In the genomic region with DNA sequence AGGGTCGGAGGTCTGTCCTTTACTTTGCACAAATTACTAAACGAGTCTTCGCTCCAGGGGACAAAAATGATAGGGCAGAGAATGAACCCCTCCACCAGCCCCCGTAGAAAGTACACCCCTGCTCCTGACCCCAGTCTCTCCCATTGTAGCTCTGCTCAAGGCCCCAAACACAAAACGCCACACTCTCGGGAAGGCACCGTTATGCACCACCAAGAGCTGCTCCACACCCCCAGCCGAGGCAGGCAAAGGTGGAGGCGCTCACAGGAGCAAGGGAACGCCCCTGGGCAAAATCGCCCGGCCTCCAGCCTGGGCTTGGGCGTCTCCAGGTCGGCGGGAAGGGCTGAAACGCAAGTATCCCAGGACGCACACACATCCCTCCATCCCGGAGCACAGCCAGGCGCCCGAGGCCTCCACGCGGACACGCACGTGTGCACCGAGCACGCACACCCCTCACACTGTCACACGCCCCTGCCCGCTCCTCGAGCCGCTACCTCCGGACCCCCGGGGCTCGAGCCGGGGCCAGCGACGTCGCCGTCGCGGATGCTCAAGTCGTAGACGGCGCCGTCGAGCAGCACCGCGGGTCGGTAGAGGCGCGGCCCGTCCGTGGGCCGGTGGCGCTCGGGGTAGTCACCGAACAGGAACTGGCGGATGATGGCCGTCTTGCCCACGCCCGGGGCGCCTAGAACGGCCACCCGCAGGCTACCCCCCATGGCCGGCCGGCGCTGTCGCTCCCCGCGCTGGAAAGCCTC, we compare ENCODE assay signal across 9 cellular contexts. TPM values are rescaled to one million over a fixed set of nuclear protein-coding genes. Genes with fewer than 3 reads are reported as not detected.
DNase-seq lines count a peak whose midpoint lies in the region; ATAC-seq and TF ChIP-seq lines count a peak whose summit lies in the region.
"Had no signal": no experiment of that assay in that cellular context is flagged by ENCODE, and none has a peak within 500 bp of the region (broad histone marks: within the 10 kb centered on the region; RNA-seq: fewer than 3 reads in every experiment).

No MANE protein-coding gene starts in this region.

- H3K4me3 ChIP-seq in CD4-positive, alpha-beta memory T cell (ENCODE audit: low read length in 2 of 2) = no peak overlapping the region
- H3K4me3 ChIP-seq in HUES48 (ENCODE audit: low read depth, low read length) = peak overlapping the region; percentile 37; the same call in 1 of the 2 replicates

- peaks cover 10 to 37% (median 15%) of the 10 kb centered on the region in 4 donors for H3K4me1 Mint-ChIP-seq in CD4-positive, alpha-beta memory T cell
- H3K4me1 Mint-ChIP-seq in neural crest cell = peaks cover 17% of the 10 kb centered on the region

- POLR2A ChIA-PET in CD4-positive, alpha-beta memory T cell (lab: Charles Lee; ENCODE audit: partially characterized antibody) = no interaction called here

- H3K27ac ChIP-seq in CD4-positive, alpha-beta memory T cell (ENCODE audit: low read depth, low read length) = no peak overlapping the region
- H3K27ac ChIP-seq in HUES48 (ENCODE audit: low read depth, low read length) (no peak overlapping the region), cingulate gyrus (ENCODE audit: low read depth, low read length) (peak overlapping the region; percentile 29)

- no peaks in the 10 kb centered on the region for H3K36me3 Mint-ChIP-seq in CD4-positive, alpha-beta memory T cell
- no peaks in the 10 kb centered on the region for H3K36me3 Mint-ChIP-seq in neural crest cell (ENCODE audit: low read depth)

- H3K27ac Mint-ChIP-seq in CD4-positive, alpha-beta memory T cell = peak overlapping the region in 2 of 7 donors; percentile 3 to 71
- no peak overlapping the region for H3K27ac Mint-ChIP-seq in neural crest cell (ENCODE audit: unreplicated experiment)

- H3K27me3 ChIP-seq in CD4-positive, alpha-beta memory T cell (ENCODE audit: insufficient read depth, low read length) = peaks cover 26% of the 10 kb centered on the region
- peaks cover 46% of the 10 kb centered on the region for H3K27me3 ChIP-seq in HUES48 (ENCODE audit: control insufficient read depth, insufficient read depth, low read length)

- no peak for ATAC-seq in HG03565 (IDR thresholded peaks at IDR 0.05; ENCODE audit: unreplicated experiment)

- CTCF ChIA-PET in CD4-positive, alpha-beta memory T cell (lab: Charles Lee; ENCODE audit: partially characterized antibody) = no interaction called here

- peaks cover 0 to 6% (median 0%) of the 10 kb centered on the region in 8 donors for H3K9me3 Mint-ChIP-seq in CD4-positive, alpha-beta memory T cell
- no peaks in the 10 kb centered on the region for H3K9me3 Mint-ChIP-seq in neural crest cell

- H3K9me3 ChIP-seq in CD4-positive, alpha-beta memory T cell (ENCODE audit: control insufficient read depth in 1 of 2, low read length in 2 of 2) = no peaks in the 10 kb centered on the region
- H3K9me3 ChIP-seq in HUES48 (ENCODE audit: control insufficient read depth, insufficient read depth, low read length) = no peaks in the 10 kb centered on the region

- H3K27me3 Mint-ChIP-seq in CD4-positive, alpha-beta memory T cell = peaks cover 29 to 33% of the 10 kb centered on the region in 2 donors
- peaks cover 54% of the 10 kb centered on the region for H3K27me3 Mint-ChIP-seq in neural crest cell (ENCODE audit: low read depth)

- no peak overlapping the region for H3K9ac ChIP-seq in HUES48 (ENCODE audit: low read depth, low read length)

- H3K4me1 ChIP-seq in CD4-positive, alpha-beta memory T cell (ENCODE audit: insufficient read depth, low read length) = peaks cover 19% of the 10 kb centered on the region
- H3K4me1 ChIP-seq in HUES48 (ENCODE audit: control insufficient read depth, insufficient read depth, low read length) = peaks cover 6% of the 10 kb centered on the region; the same call in 1 of the 2 replicates

- no peaks in the 10 kb centered on the region for H3K36me3 ChIP-seq in CD4-positive, alpha-beta memory T cell (ENCODE audit: insufficient read depth, low read length)
- H3K36me3 ChIP-seq in HUES48 (ENCODE audit: control insufficient read depth, insufficient read depth, low read length) = no peaks in the 10 kb centered on the region

- H3K4me3 Mint-ChIP-seq in CD4-positive, alpha-beta memory T cell = peak overlapping the region; percentile 31 to 75 (median 61)
- peak overlapping the region; percentile 32 for H3K4me3 Mint-ChIP-seq in neural crest cell

- no peak for TF ChIP-seq CTCF in neural crest cell (conservative IDR thresholded peaks at IDR 0.05)

- no peak for DNase-seq in CD4-positive, alpha-beta memory T cell
- DNase-seq in neural crest cell (ENCODE audit: low read depth, low spot score) (no peak), pons (ENCODE audit: low spot score) (no peak), cerebellar nuclear complex (lab: John Stamatoyannopoulos, UW) (no peak), germinal center (ENCODE audit: low spot score) (no peak)
- DNase-seq: activated CD4-positive, alpha-beta T cell treated with anti-CD3 and anti-CD28 coated beads, Interleukin-2, amount 50 U/mL, for 48 hours had no signal

- intact Hi-C loops in CD4-positive, alpha-beta memory T cell (cut with micrococcal nuclease) = no loop called here

RNA-seq across cellular contexts. Expression of a gene that starts 0.8 kb away (rescaled TPM):
- total RNA-seq in CD4-positive, alpha-beta memory T cell = under 1 TPM; 0.36 to 0.79 TPM
- polyA plus RNA-seq in CD4-positive, alpha-beta memory T cell = not detected
- total RNA-seq in neural crest cell = 0.27 and 0.63 TPM in 2 replicates

RNA-seq across cellular contexts. Expression of a gene that starts 8.3 kb away (rescaled TPM):
- total RNA-seq in CD4-positive, alpha-beta memory T cell = 1 to 10 TPM in 1 of 2 experiments, under 1 TPM in 1; 0.47 to 1.2 TPM
- polyA plus RNA-seq in CD4-positive, alpha-beta memory T cell = under 1 TPM; 0.81 to 0.88 TPM
- 7.8 and 8.9 TPM in 2 replicates for total RNA-seq in neural crest cell

RNA-seq across cellular contexts. Expression of a gene that starts 46.6 kb away (rescaled TPM):
- 100 to 1,000 TPM; 247 to 250 TPM for total RNA-seq in CD4-positive, alpha-beta memory T cell
- 100 to 1,000 TPM; 192 to 210 TPM for polyA plus RNA-seq in CD4-positive, alpha-beta memory T cell
- total RNA-seq in neural crest cell = 483 and 497 TPM in 2 replicates

RNA-seq across cellular contexts. Expression of a gene that starts 46.9 kb away (rescaled TPM):
- 10 to 100 TPM; 14.2 to 16.1 TPM for total RNA-seq in CD4-positive, alpha-beta memory T cell
- polyA plus RNA-seq in CD4-positive, alpha-beta memory T cell = 1 to 10 TPM; 7.8 to 8.0 TPM
- 64.9 and 65.6 TPM in 2 replicates for total RNA-seq in neural crest cell
